ENCODE assay signal across 1 cellular context in genomic region chr2:84904717-84905174, GRCh38.
TF ChIP-seq lines count a peak whose summit lies in the region.

No MANE protein-coding gene starts in this region.

TF ChIP-seq in IMR-90, 13 proteins besides CTCF, POLR2A, EP300 and RAD21 (continued from another document):
- TF ChIP-seq CHD1 (IDR thresholded peaks at IDR 0.05; ENCODE audit: low read depth, low read length): no peak
- no peak for TF ChIP-seq USF2 (IDR thresholded peaks at IDR 0.05; ENCODE audit: low read depth, low read length)
- no peak for TF ChIP-seq MXI1 (IDR thresholded peaks at IDR 0.05; ENCODE audit: borderline replicate concordance, low read depth, low read length)
